12 cellular contexts compared by ENCODE assay signal in genomic region chr15:25846377-25846776, GRCh38. TPM values are rescaled to one million over a fixed set of nuclear protein-coding genes. Genes with fewer than 3 reads are reported as not detected.
A peak's percentile ranks its signal among the peaks of the same experiment; 100 is the strongest.
DNase-seq lines count a peak whose midpoint lies in the region; ATAC-seq lines count a peak whose summit lies in the region.
"Had no signal": no experiment of that assay in that cellular context is flagged by ENCODE, and none has a peak within 500 bp of the region (broad histone marks: within the 10 kb centered on the region; RNA-seq: fewer than 3 reads in every experiment).

No MANE protein-coding gene starts in this region.

- peaks cover 78% of the 10 kb centered on the region for H3K4me1 Mint-ChIP-seq in activated T-helper 1 cell treated with anti-CD3 and anti-CD28 coated beads, Interleukin-12 subunit alpha, Interleukin-12 subunit beta, Interleukin-2, Interleukin-4 antibody, amounts not matched to agents 30 ng/mL and 10 ng/mL and 1 ng/mL, durations not matched to agents 14 hours and 24 hours and 36 hours (ENCODE audit: low read depth)
- H3K4me1 Mint-ChIP-seq in naive thymus-derived CD8-positive, alpha-beta T cell, result peaks cover 35 to 92% (median 87%) of the 10 kb centered on the region in 4 donors

- H3K27ac Mint-ChIP-seq in activated T-helper 1 cell treated with anti-CD3 and anti-CD28 coated beads, Interleukin-12 subunit alpha, Interleukin-12 subunit beta, Interleukin-2, Interleukin-4 antibody, amounts not matched to agents 30 ng/mL and 10 ng/mL and 1 ng/mL, durations not matched to agents 14 hours and 24 hours and 36 hours, result peak overlapping the region; percentile 90
- peak overlapping the region; percentile 86 to 100 (median 96) for H3K27ac Mint-ChIP-seq in naive thymus-derived CD8-positive, alpha-beta T cell

- no peaks in the 10 kb centered on the region for H3K27me3 Mint-ChIP-seq in activated T-helper 1 cell treated with anti-CD3 and anti-CD28 coated beads, Interleukin-12 subunit alpha, Interleukin-12 subunit beta, Interleukin-2, Interleukin-4 antibody, amounts not matched to agents 30 ng/mL and 10 ng/mL and 1 ng/mL, durations not matched to agents 14 hours and 24 hours and 36 hours (ENCODE audit: insufficient read depth)
- H3K27me3 Mint-ChIP-seq in naive thymus-derived CD8-positive, alpha-beta T cell, result no peaks in the 10 kb centered on the region

- H3K9me3 Mint-ChIP-seq in activated T-helper 1 cell treated with anti-CD3 and anti-CD28 coated beads, Interleukin-12 subunit alpha, Interleukin-12 subunit beta, Interleukin-2, Interleukin-4 antibody, amounts not matched to agents 30 ng/mL and 10 ng/mL and 1 ng/mL, durations not matched to agents 14 hours and 24 hours and 36 hours, result no peaks in the 10 kb centered on the region
- no peaks in the 10 kb centered on the region for H3K9me3 Mint-ChIP-seq in naive thymus-derived CD8-positive, alpha-beta T cell

- POLR2A ChIA-PET in naive thymus-derived CD8-positive, alpha-beta T cell (lab: Charles Lee), result interaction anchor here (0.5 to 8.4 kb wide), 6 partner anchors 11 to 99 kb away, joined by 3 to 201 read pairs (median 3); partner anchors contain the start of gene ATP10A

- no peak overlapping the region for H3K4me3 Mint-ChIP-seq in activated T-helper 1 cell treated with anti-CD3 and anti-CD28 coated beads, Interleukin-12 subunit alpha, Interleukin-12 subunit beta, Interleukin-2, Interleukin-4 antibody, amounts not matched to agents 30 ng/mL and 10 ng/mL and 1 ng/mL, durations not matched to agents 14 hours and 24 hours and 36 hours
- peak overlapping the region; percentile 36 to 77 (median 70) for H3K4me3 Mint-ChIP-seq in naive thymus-derived CD8-positive, alpha-beta T cell

- intact Hi-C loops in activated T-helper 1 cell treated with anti-CD3 and anti-CD28 coated beads, Interleukin-12 subunit alpha, Interleukin-12 subunit beta, Interleukin-2, Interleukin-4 antibody, amounts not matched to agents 30 ng/mL and 10 ng/mL and 1 ng/mL, durations not matched to agents 14 hours and 24 hours and 36 hours (cut with micrococcal nuclease), result no loop called here

- peaks cover 19% of the 10 kb centered on the region for H3K36me3 Mint-ChIP-seq in activated T-helper 1 cell treated with anti-CD3 and anti-CD28 coated beads, Interleukin-12 subunit alpha, Interleukin-12 subunit beta, Interleukin-2, Interleukin-4 antibody, amounts not matched to agents 30 ng/mL and 10 ng/mL and 1 ng/mL, durations not matched to agents 14 hours and 24 hours and 36 hours (ENCODE audit: low read depth)
- H3K36me3 Mint-ChIP-seq in naive thymus-derived CD8-positive, alpha-beta T cell, result peaks cover 0 to 4% (median 0%) of the 10 kb centered on the region in 3 donors

- ATAC-seq in naive thymus-derived CD8-positive, alpha-beta T cell, result peak; percentile 61 to 78
- ATAC-seq in GM21381 (IDR thresholded peaks at IDR 0.05; ENCODE audit: unreplicated experiment), result no peak
- ATAC-seq in GM19324 (IDR thresholded peaks at IDR 0.05; ENCODE audit: low FRiP score, unreplicated experiment), result no peak
- ATAC-seq: Right ventricle myocardium inferior had no signal

- DNase-seq in activated gamma-delta T cell treated with Interleukin-2 at 50 U/mL for 16 hours (peak; percentile 51), activated gamma-delta T cell (lab: John Stamatoyannopoulos, UW) (no peak), NCI-H2196 (lab: John Stamatoyannopoulos, UW; ENCODE audit: unreplicated experiment) (no peak), globus pallidus (ENCODE audit: low spot score) (no peak)
- DNase-seq in activated T-helper 1 cell treated with anti-CD3 and anti-CD28 coated beads, Interleukin-12 subunit alpha, Interleukin-12 subunit beta, Interleukin-2, Interleukin-4 antibody, amounts not matched to agents 30 ng/mL and 10 ng/mL and 1 ng/mL, durations not matched to agents 14 hours and 24 hours and 36 hours (ENCODE audit: low spot score), result peak; percentile 48
- DNase-seq in naive thymus-derived CD8-positive, alpha-beta T cell, result peak in 9 of 10 donors; percentile 43 to 80 (median 55)
- DNase-seq: mesendoderm, NCI-H345, stomach had no signal

RNA-seq across cellular contexts. Expression of gene ATP10A, which starts 16.8 kb away (rescaled TPM):
- total RNA-seq in activated T-helper 1 cell treated with anti-CD3 and anti-CD28 coated beads, Interleukin-12 subunit alpha, Interleukin-12 subunit beta, Interleukin-2, Interleukin-4 antibody, amounts not matched to agents 30 ng/mL and 10 ng/mL and 1 ng/mL, durations not matched to agents 14 hours and 24 hours and 36 hours, result 42.8 and 47.9 TPM in 2 replicates
- 10 to 100 TPM; 55.2 to 59.1 TPM for total RNA-seq in naive thymus-derived CD8-positive, alpha-beta T cell
- polyA plus RNA-seq in naive thymus-derived CD8-positive, alpha-beta T cell, result 10 to 100 TPM in 1 of 3 donors, 1 to 10 TPM in 2; 5.2 to 18.1 (median 5.9) TPM

Comparison
In these comparisons a context has a peak if more than half of its experiments do, and no peak if none do; other contexts are left out.
1. DNase-seq: peak in activated gamma-delta T cell treated with Interleukin-2 at 50 U/mL for 16 hours (single experiment), activated T-helper 1 cell treated with anti-CD3 and anti-CD28 coated beads, Interleukin-12 subunit alpha, Interleukin-12 subunit beta, Interleukin-2, Interleukin-4 antibody, amounts not matched to agents 30 ng/mL and 10 ng/mL and 1 ng/mL, durations not matched to agents 14 hours and 24 hours and 36 hours (single experiment) and naive thymus-derived CD8-positive, alpha-beta T cell (9 of 10); none in activated gamma-delta T cell (single experiment), NCI-H2196 (single experiment) and globus pallidus (single experiment).
2. ATAC-seq: peak in naive thymus-derived CD8-positive, alpha-beta T cell (2 of 2); none in GM21381 (single experiment) and GM19324 (single experiment).